In genomic region chr1:12015001-12015491, GRCh38 we compare ENCODE assay signal across 1 cellular context.
TF ChIP-seq lines count a peak whose summit lies in the region.

No MANE protein-coding gene starts in this region.

TF ChIP-seq in K562, 482 proteins besides CTCF, POLR2A, EP300 and RAD21 (continued from another document):
- TF ChIP-seq ZNF318 (IDR thresholded peaks at IDR 0.05; ENCODE audit: borderline replicate concordance in 1 of 2, low read depth in 1 of 2), result no peak
- TF ChIP-seq CHD2 (IDR thresholded peaks at IDR 0.05; ENCODE audit: low read depth, low read length), result no peak
- TF ChIP-seq ZNF316 (IDR thresholded peaks at IDR 0.05), result peak; percentile 7; the same call in 1 of the 2 replicates
- no peak for TF ChIP-seq ETS2 (tag; IDR thresholded peaks at IDR 0.05; ENCODE audit: borderline replicate concordance, poor library complexity, severe bottlenecking)
- peak; percentile 98 for TF ChIP-seq POLR2H (tag; IDR thresholded peaks at IDR 0.05; ENCODE audit: low read depth)
- no peak for TF ChIP-seq ILK (tag; IDR thresholded peaks at IDR 0.05; ENCODE audit: borderline replicate concordance, low read depth)
- no peak for TF ChIP-seq E2F6 (IDR thresholded peaks at IDR 0.05; ENCODE audit: borderline replicate concordance in 1 of 2, extremely low read depth in 1 of 2, insufficient read depth in 1 of 2, insufficient read length in 1 of 2, low read depth in 1 of 2, low read length in 1 of 2, poor library complexity in 1 of 2, severe bottlenecking in 1 of 2)
- no peak for TF ChIP-seq HNRNPK (IDR thresholded peaks at IDR 0.05; ENCODE audit: low read depth, low read length, poor library complexity, severe bottlenecking)
- peak; percentile 69; the same call in 1 of the 2 replicates for TF ChIP-seq SMARCA5 (IDR thresholded peaks at IDR 0.05)
- no peak for TF ChIP-seq ZNF644 (tag; IDR thresholded peaks at IDR 0.05; ENCODE audit: low read depth)
- TF ChIP-seq ZBTB43 (CRISPR knock-in tag; IDR thresholded peaks at IDR 0.05), result no peak
- TF ChIP-seq CHAMP1 (IDR thresholded peaks at IDR 0.05), result no peak
- TF ChIP-seq E4F1 (CRISPR knock-in tag; IDR thresholded peaks at IDR 0.05; ENCODE audit: borderline replicate concordance), result peak; percentile 54; the same call in 1 of the 2 replicates
- no peak for TF ChIP-seq GTF2F1 (IDR thresholded peaks at IDR 0.05; ENCODE audit: low read depth, low read length)
- no peak for TF ChIP-seq CHD4 (IDR thresholded peaks at IDR 0.05; ENCODE audit: insufficient read depth, insufficient replicate concordance, low read depth, low read length, poor library complexity, severe bottlenecking)
- no peak for TF ChIP-seq KLF10 (CRISPR knock-in tag; IDR thresholded peaks at IDR 0.05)
TF ChIP-seq in K562: peak in this region for 60.
